ENCODE assay signal across 8 cellular contexts in the genomic region with DNA sequence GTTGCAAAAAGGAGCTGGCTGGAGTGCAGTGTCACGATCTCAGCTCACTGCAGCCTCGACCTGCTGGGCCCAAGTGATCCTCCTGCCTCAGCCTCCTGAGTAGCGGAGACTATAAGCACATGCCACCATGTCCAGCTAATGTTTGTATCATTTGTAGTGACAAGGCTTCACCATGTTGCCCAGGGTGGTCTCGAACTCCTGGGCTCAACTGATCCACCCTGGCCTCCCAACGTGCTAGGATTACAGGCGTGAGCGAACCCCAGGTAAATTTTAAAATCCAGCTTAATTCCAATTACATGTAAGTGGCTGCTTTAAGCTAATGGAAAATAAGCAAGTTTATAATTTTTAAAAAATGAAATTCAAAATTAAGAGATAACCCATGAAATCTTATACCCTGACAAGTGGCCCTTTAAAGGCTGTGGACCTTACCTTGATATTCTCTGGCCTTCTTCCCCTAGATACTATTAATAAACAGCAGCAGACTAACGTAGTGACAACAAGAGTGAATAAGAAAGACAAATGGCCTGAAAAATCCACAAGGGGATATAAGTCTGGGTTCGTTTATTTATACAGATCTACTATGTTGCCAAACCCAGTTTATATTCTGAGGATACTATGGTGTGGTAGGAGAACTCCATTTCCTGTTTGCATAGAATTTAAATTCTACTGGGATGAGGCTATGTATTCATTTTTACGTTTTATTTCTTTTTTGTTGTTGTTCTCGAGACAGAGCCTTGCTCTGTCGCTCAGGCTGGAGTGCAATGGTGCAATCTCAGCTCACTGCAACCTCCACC. TPM values are rescaled to one million over a fixed set of nuclear protein-coding genes. Genes with fewer than 3 reads are reported as not detected.
A peak's percentile ranks its signal among the peaks of the same experiment; 100 is the strongest.
DNase-seq lines count a peak whose midpoint lies in the region; ATAC-seq and TF ChIP-seq lines count a peak whose summit lies in the region.

No MANE protein-coding gene starts in this region.

- POLR2A ChIA-PET in CD8-positive, alpha-beta memory T cell (lab: Charles Lee), result interaction anchor here (0.9 to 5.6 kb wide), 5 partner anchors 8 to 99 kb away, joined by 3 to 182 read pairs (median 6); a partner anchor contains a TSS

- no peaks in the 10 kb centered on the region for H3K36me3 ChIP-seq in CD8-positive, alpha-beta memory T cell (ENCODE audit: insufficient read depth, low read length)
- H3K36me3 ChIP-seq in KOPT-K1 (ENCODE audit: insufficient read depth, low read length) (no peaks in the 10 kb centered on the region), ectodermal cell (ENCODE audit: control insufficient read depth, insufficient read depth, low read length) (no peaks in the 10 kb centered on the region), neutrophil (no peaks in the 10 kb centered on the region)

- ATAC-seq in GM21360 (IDR thresholded peaks at IDR 0.05; ENCODE audit: unreplicated experiment), result no peak

- TF ChIP-seq CTCF in neutrophil (IDR thresholded peaks at IDR 0.05), result no peak

- H3K36me3 Mint-ChIP-seq in CD8-positive, alpha-beta memory T cell, result peaks cover 0 to 5% (median 0%) of the 10 kb centered on the region in 3 donors

- DNase-seq in CD8-positive, alpha-beta memory T cell, result no peak
- DNase-seq in COLO829 (ENCODE audit: low spot score) (no peak), DMS53 (lab: John Stamatoyannopoulos, UW) (no peak)
- no peak for DNase-seq in stimulated activated CD4-positive, alpha-beta T cell treated with anti-CD3 and anti-CD28 coated beads, Interleukin-4, amount 100 ng/mL, for 4 hours

- H3K27me3 ChIP-seq in CD8-positive, alpha-beta memory T cell (ENCODE audit: insufficient read depth, low read length, poor library complexity, severe bottlenecking), result no peaks in the 10 kb centered on the region
- H3K27me3 ChIP-seq in ectodermal cell (ENCODE audit: control insufficient read depth, insufficient read depth, low read length, poor library complexity, severe bottlenecking) (no peaks in the 10 kb centered on the region), neutrophil (no peaks in the 10 kb centered on the region)

- H3K27ac Mint-ChIP-seq in CD8-positive, alpha-beta memory T cell, result peak overlapping the region; percentile 26 to 99 (median 92)

- CTCF ChIA-PET in CD8-positive, alpha-beta memory T cell (lab: Charles Lee), result interaction anchor here (1.0 to 8.4 kb wide), 14 partner anchors 9 to 117 kb away, joined by 3 to 144 read pairs (median 11); a partner anchor contains a TSS

- peaks cover 26% of the 10 kb centered on the region for H3K4me1 ChIP-seq in CD8-positive, alpha-beta memory T cell (ENCODE audit: insufficient read depth, low read length)
- H3K4me1 ChIP-seq in ectodermal cell (ENCODE audit: control insufficient read depth, insufficient read depth, low read length) (peaks cover 16% of the 10 kb centered on the region), neutrophil (ENCODE audit: control insufficient read depth in 1 of 2, insufficient read depth in 1 of 2, low read depth in 1 of 2, low read length in 1 of 2) (peaks cover 57 to 60% of the 10 kb centered on the region in 2 experiments)

- no peaks in the 10 kb centered on the region for H3K27me3 Mint-ChIP-seq in CD8-positive, alpha-beta memory T cell

- peak overlapping the region; percentile 43 for H3K27ac ChIP-seq in CD8-positive, alpha-beta memory T cell (ENCODE audit: low read depth, low read length)
- H3K27ac ChIP-seq in KOPT-K1 (ENCODE audit: low read depth, low read length, poor library complexity, severe bottlenecking) (peak overlapping the region; percentile 75), ectodermal cell (ENCODE audit: insufficient read depth, low read depth, low read length, poor library complexity, severe bottlenecking) (no peak overlapping the region), neutrophil (peak overlapping the region; percentile 93)

- H3K9me3 Mint-ChIP-seq in CD8-positive, alpha-beta memory T cell, result no peaks in the 10 kb centered on the region

- no peaks in the 10 kb centered on the region for H3K9me3 ChIP-seq in CD8-positive, alpha-beta memory T cell (ENCODE audit: low read length)
- H3K9me3 ChIP-seq in KOPT-K1 (ENCODE audit: insufficient read depth, low read length, poor library complexity, severe bottlenecking) (no peaks in the 10 kb centered on the region), ectodermal cell (ENCODE audit: control insufficient read depth, low read length) (no peaks in the 10 kb centered on the region), neutrophil (no peaks in the 10 kb centered on the region)

- peaks cover 31 to 45% (median 38%) of the 10 kb centered on the region in 3 donors for H3K4me1 Mint-ChIP-seq in CD8-positive, alpha-beta memory T cell

- peak overlapping the region; percentile 54 for H3K4me3 ChIP-seq in CD8-positive, alpha-beta memory T cell (ENCODE audit: low read length)
- peak overlapping the region; percentile 40 for H3K4me3 ChIP-seq in ectodermal cell (ENCODE audit: insufficient read depth, low read depth, low read length)
- H3K4me3 ChIP-seq in neutrophil (ENCODE audit: low read depth in 1 of 2, low read length in 1 of 2), result peak overlapping the region; percentile 65 to 83

- peak overlapping the region; percentile 41 to 94 (median 86) for H3K4me3 Mint-ChIP-seq in CD8-positive, alpha-beta memory T cell

- WGBS in ectodermal cell, 2 experiments, result 89 to 90% methylated on average over 11 to 12 of the region's 12 CpGs

RNA-seq across cellular contexts. Expression of a gene that starts 25.6 kb away (rescaled TPM):
- 100 to 1,000 TPM; 105 to 106 TPM for total RNA-seq in CD8-positive, alpha-beta memory T cell
- polyA plus RNA-seq in CD8-positive, alpha-beta memory T cell, result 96.6 TPM
- 728 TPM for polyA plus RNA-seq in ectodermal cell (2013, experiment 1 of 4)
- 525 TPM for polyA plus RNA-seq in ectodermal cell (2013, experiment 2 of 4)
- 297 TPM for polyA plus RNA-seq in ectodermal cell (2013, experiment 3 of 4)
- polyA plus RNA-seq in ectodermal cell (2013, experiment 4 of 4), result 325 TPM
